ENCODE assay signal across 34 cellular contexts in the genomic region with DNA sequence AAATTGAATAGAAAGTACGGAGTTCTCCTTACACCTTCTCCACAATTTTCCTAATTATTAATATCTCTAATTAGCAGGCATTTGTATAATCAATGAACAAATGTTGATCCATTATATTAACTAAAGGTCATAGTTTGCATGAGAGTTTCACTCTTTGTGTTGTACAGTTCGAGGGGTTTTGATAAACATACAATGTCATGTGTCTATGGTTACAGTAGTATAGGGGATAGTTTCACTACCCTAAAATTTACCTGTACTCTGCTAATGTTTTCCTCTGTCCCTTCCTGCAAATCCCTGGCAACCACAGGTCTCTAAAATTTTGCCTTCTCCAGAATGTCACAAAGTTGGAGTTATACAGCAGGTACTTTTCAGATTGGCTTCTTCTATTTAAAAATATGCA.
"Had no signal": no experiment of that assay in that cellular context is flagged by ENCODE, and none has a peak within 500 bp of the region (broad histone marks: within the 10 kb centered on the region; RNA-seq: fewer than 3 reads in every experiment).

No MANE protein-coding gene starts in this region.

- H3K27me3 Mint-ChIP-seq: activated naive CD4-positive, alpha-beta T cell treated with anti-CD3 and anti-CD28 coated beads, Interleukin-2, amount 50 U/mL, for 24 hours; brain had no signal

- H3K9me3 ChIP-seq: ascending aorta, breast epithelium, colonic mucosa, esophagus squamous epithelium, gastroesophageal sphincter had no signal

- H3K27me3 ChIP-seq: ascending aorta, breast epithelium, cardiac muscle cell, colonic mucosa, esophagus squamous epithelium, gastroesophageal sphincter, heart right ventricle had no signal

- DNase-seq: activated CD4-positive, alpha-beta memory T cell treated with anti-CD3 and anti-CD28 coated beads for 36 hours; activated CD4-positive, alpha-beta T cell treated with anti-CD3 and anti-CD28 coated beads for 36 hours; activated CD4-positive, alpha-beta T cell treated with anti-CD3 and anti-CD28 coated beads, Interleukin-2, amount 10 ng/mL, durations not matched to agents 24 days and 14 days; activated CD4-positive, CD25-positive, alpha-beta regulatory T cell; activated CD4-positive, CD25-positive, alpha-beta regulatory T cell treated with anti-CD3 and anti-CD28 coated beads, Interleukin-2, amount 50 U/mL, for 72 hours; activated CD8-positive, alpha-beta memory T cell treated with anti-CD3 and anti-CD28 coated beads, Interleukin-2, amount 10 ng/mL, durations not matched to agents 7 days and 5 days; activated CD8-positive, alpha-beta memory T cell treated with anti-CD3 and anti-CD28 coated beads, Interleukin-2, amount 50 U/mL, for 4 hours; activated CD8-positive, alpha-beta T cell treated with anti-CD3 and anti-CD28 coated beads, Interleukin-2, amount 10 ng/mL, durations not matched to agents 7 days and 5 days; activated effector memory CD4-positive, alpha-beta T cell treated with anti-CD3 and anti-CD28 coated beads, Interleukin-2, amount 50 U/mL, for 16 hours; activated naive CD4-positive, alpha-beta T cell treated with anti-CD3 and anti-CD28 coated beads for 36 hours; activated naive CD8-positive, alpha-beta T cell treated with anti-CD3 and anti-CD28 coated beads, Interleukin-2, amount 10 ng/mL, durations not matched to agents 7 days and 5 days; activated T-cell treated with anti-CD3 and anti-CD28 coated beads, Interleukin-2, amount 50 U/mL, for 1 hour; activated T-cell treated with anti-CD3 and anti-CD28 coated beads, Interleukin-2, amount 50 U/mL, for 48 hours; central memory CD4-positive, alpha-beta T cell; cerebellar nuclear complex; colonic mucosa; effector CD8-positive, alpha-beta T cell; esophagus squamous epithelium; foreskin melanocyte; heart right ventricle; T-helper 17 cell; T1000 had no signal

- H3K4me3 ChIP-seq: ascending aorta, breast epithelium, cardiac muscle cell, colonic mucosa, esophagus squamous epithelium, gastroesophageal sphincter, heart right ventricle had no signal

- H3K27ac ChIP-seq: ascending aorta, breast epithelium, cardiac muscle cell, colonic mucosa, epithelial cell of prostate, esophagus squamous epithelium, gastroesophageal sphincter, heart right ventricle had no signal

- ATAC-seq: activated CD4-positive, alpha-beta T cell treated with anti-CD3 and anti-CD28 coated beads for 36 hours; activated CD8-positive, alpha-beta memory T cell treated with anti-CD3 and anti-CD28 coated beads, Interleukin-2, amount 10 ng/mL, durations not matched to agents 7 days and 5 days; activated CD8-positive, alpha-beta T cell treated with anti-CD3 and anti-CD28 coated beads, Interleukin-2, amount 10 ng/mL, durations not matched to agents 7 days and 5 days; gastroesophageal sphincter; heart right ventricle; T-helper 17 cell had no signal

- FAIRE-seq: endometrium, endothelial cell of umbilical vein had no signal

- H3K4me1 ChIP-seq: ascending aorta, breast epithelium, colonic mucosa, esophagus squamous epithelium, gastroesophageal sphincter, heart right ventricle had no signal

- H3K4me1 Mint-ChIP-seq: activated CD4-positive, alpha-beta T cell treated with anti-CD3 and anti-CD28 coated beads for 36 hours; activated CD4-positive, alpha-beta T cell treated with anti-CD3 and anti-CD28 coated beads, Interleukin-2, amount 10 ng/mL, durations not matched to agents 24 days and 14 days; activated CD8-positive, alpha-beta memory T cell treated with anti-CD3 and anti-CD28 coated beads, Interleukin-2, amount 10 ng/mL, durations not matched to agents 7 days and 5 days; activated naive CD4-positive, alpha-beta T cell treated with anti-CD3 and anti-CD28 coated beads, Interleukin-2, amount 50 U/mL, for 24 hours; activated naive CD8-positive, alpha-beta T cell treated with anti-CD3 and anti-CD28 coated beads, Interleukin-2, amount 10 ng/mL, durations not matched to agents 7 days and 5 days; brain; T-helper 17 cell had no signal

- H3K4me3 Mint-ChIP-seq: activated CD4-positive, alpha-beta memory T cell treated with anti-CD3 and anti-CD28 coated beads for 36 hours; activated CD4-positive, alpha-beta T cell treated with anti-CD3 and anti-CD28 coated beads for 36 hours; activated CD4-positive, alpha-beta T cell treated with anti-CD3 and anti-CD28 coated beads, Interleukin-2, amount 10 ng/mL, durations not matched to agents 24 days and 14 days; activated CD8-positive, alpha-beta memory T cell treated with anti-CD3 and anti-CD28 coated beads, Interleukin-2, amount 10 ng/mL, durations not matched to agents 7 days and 5 days; activated CD8-positive, alpha-beta T cell treated with anti-CD3 and anti-CD28 coated beads, Interleukin-2, amount 10 ng/mL, durations not matched to agents 7 days and 5 days; activated naive CD4-positive, alpha-beta T cell treated with anti-CD3 and anti-CD28 coated beads for 36 hours; activated naive CD4-positive, alpha-beta T cell treated with anti-CD3 and anti-CD28 coated beads, Interleukin-2, amount 50 U/mL, for 24 hours; activated naive CD8-positive, alpha-beta T cell treated with anti-CD3 and anti-CD28 coated beads, Interleukin-2, amount 10 ng/mL, durations not matched to agents 7 days and 5 days; activated T-helper 1 cell treated with anti-CD3 and anti-CD28 coated beads, Interleukin-12 subunit alpha, Interleukin-12 subunit beta, Interleukin-2, Interleukin-4 antibody, amounts not matched to agents 30 ng/mL and 10 ng/mL and 1 ng/mL, durations not matched to agents 14 hours and 24 hours and 36 hours; brain; T-helper 17 cell; T-helper 2 cell treated with Interferon-gamma antibody and Interleukin-4, amounts not matched to agents 5 μg/mL and 100 μg/mL, for 36 hours had no signal

- H3K9me3 Mint-ChIP-seq: activated CD4-positive, alpha-beta memory T cell treated with anti-CD3 and anti-CD28 coated beads for 36 hours; activated CD4-positive, alpha-beta T cell treated with anti-CD3 and anti-CD28 coated beads, Interleukin-2, amount 10 ng/mL, durations not matched to agents 24 days and 14 days; activated naive CD4-positive, alpha-beta T cell treated with anti-CD3 and anti-CD28 coated beads for 36 hours; activated naive CD4-positive, alpha-beta T cell treated with anti-CD3 and anti-CD28 coated beads, Interleukin-2, amount 50 U/mL, for 24 hours; activated naive CD8-positive, alpha-beta T cell treated with anti-CD3 and anti-CD28 coated beads, Interleukin-2, amount 10 ng/mL, durations not matched to agents 7 days and 5 days; activated T-helper 1 cell treated with anti-CD3 and anti-CD28 coated beads, Interleukin-12 subunit alpha, Interleukin-12 subunit beta, Interleukin-2, Interleukin-4 antibody, amounts not matched to agents 30 ng/mL and 10 ng/mL and 1 ng/mL, durations not matched to agents 14 hours and 24 hours and 36 hours; activated T-helper 2 cell treated with anti-CD3 and anti-CD28 coated beads, Interferon-gamma antibody, Interleukin-2, Interleukin-4, amounts not matched to agents 10 μg/mL and 5 μg/mL and 100 μg/mL, durations not matched to agents 14 hours and 24 hours and 36 hours; T-helper 2 cell treated with Interferon-gamma antibody and Interleukin-4, amounts not matched to agents 5 μg/mL and 100 μg/mL, for 36 hours had no signal

- H3K36me3 ChIP-seq: ascending aorta, breast epithelium, cardiac muscle cell, colonic mucosa, esophagus squamous epithelium, gastroesophageal sphincter, heart right ventricle had no signal

- H3K36me3 Mint-ChIP-seq: activated CD4-positive, alpha-beta memory T cell treated with anti-CD3 and anti-CD28 coated beads for 36 hours; activated CD8-positive, alpha-beta memory T cell treated with anti-CD3 and anti-CD28 coated beads, Interleukin-2, amount 10 ng/mL, durations not matched to agents 7 days and 5 days; activated naive CD4-positive, alpha-beta T cell treated with anti-CD3 and anti-CD28 coated beads, Interleukin-2, amount 50 U/mL, for 24 hours; activated naive CD8-positive, alpha-beta T cell treated with anti-CD3 and anti-CD28 coated beads, Interleukin-2, amount 10 ng/mL, durations not matched to agents 7 days and 5 days; brain had no signal

- H3K27ac Mint-ChIP-seq: activated CD4-positive, alpha-beta memory T cell treated with anti-CD3 and anti-CD28 coated beads for 36 hours; activated CD4-positive, alpha-beta T cell treated with anti-CD3 and anti-CD28 coated beads for 36 hours; activated CD4-positive, alpha-beta T cell treated with anti-CD3 and anti-CD28 coated beads, Interleukin-2, amount 10 ng/mL, durations not matched to agents 24 days and 14 days; activated CD8-positive, alpha-beta memory T cell treated with anti-CD3 and anti-CD28 coated beads, Interleukin-2, amount 10 ng/mL, durations not matched to agents 7 days and 5 days; activated CD8-positive, alpha-beta T cell treated with anti-CD3 and anti-CD28 coated beads, Interleukin-2, amount 10 ng/mL, durations not matched to agents 7 days and 5 days; activated naive CD4-positive, alpha-beta T cell treated with anti-CD3 and anti-CD28 coated beads for 36 hours; activated naive CD4-positive, alpha-beta T cell treated with anti-CD3 and anti-CD28 coated beads, Interleukin-2, amount 50 U/mL, for 24 hours; activated naive CD8-positive, alpha-beta T cell treated with anti-CD3 and anti-CD28 coated beads, Interleukin-2, amount 10 ng/mL, durations not matched to agents 7 days and 5 days; activated T-helper 1 cell treated with anti-CD3 and anti-CD28 coated beads, Interleukin-12 subunit alpha, Interleukin-12 subunit beta, Interleukin-2, Interleukin-4 antibody, amounts not matched to agents 30 ng/mL and 10 ng/mL and 1 ng/mL, durations not matched to agents 14 hours and 24 hours and 36 hours; activated T-helper 2 cell treated with anti-CD3 and anti-CD28 coated beads, Interferon-gamma antibody, Interleukin-2, Interleukin-4, amounts not matched to agents 10 μg/mL and 5 μg/mL and 100 μg/mL, durations not matched to agents 14 hours and 24 hours and 36 hours; brain; T-helper 17 cell; T-helper 2 cell treated with Interferon-gamma antibody and Interleukin-4, amounts not matched to agents 5 μg/mL and 100 μg/mL, for 36 hours had no signal
